In genomic region chr7:148700693-148701092, GRCh38 we compare ENCODE assay signal across 1 cellular context.
TF ChIP-seq lines count a peak whose summit lies in the region.

No MANE protein-coding gene starts in this region.

TF ChIP-seq in K562, 482 proteins besides CTCF, POLR2A, EP300 and RAD21 (continues in another document):
- TF ChIP-seq, protein P1, sequence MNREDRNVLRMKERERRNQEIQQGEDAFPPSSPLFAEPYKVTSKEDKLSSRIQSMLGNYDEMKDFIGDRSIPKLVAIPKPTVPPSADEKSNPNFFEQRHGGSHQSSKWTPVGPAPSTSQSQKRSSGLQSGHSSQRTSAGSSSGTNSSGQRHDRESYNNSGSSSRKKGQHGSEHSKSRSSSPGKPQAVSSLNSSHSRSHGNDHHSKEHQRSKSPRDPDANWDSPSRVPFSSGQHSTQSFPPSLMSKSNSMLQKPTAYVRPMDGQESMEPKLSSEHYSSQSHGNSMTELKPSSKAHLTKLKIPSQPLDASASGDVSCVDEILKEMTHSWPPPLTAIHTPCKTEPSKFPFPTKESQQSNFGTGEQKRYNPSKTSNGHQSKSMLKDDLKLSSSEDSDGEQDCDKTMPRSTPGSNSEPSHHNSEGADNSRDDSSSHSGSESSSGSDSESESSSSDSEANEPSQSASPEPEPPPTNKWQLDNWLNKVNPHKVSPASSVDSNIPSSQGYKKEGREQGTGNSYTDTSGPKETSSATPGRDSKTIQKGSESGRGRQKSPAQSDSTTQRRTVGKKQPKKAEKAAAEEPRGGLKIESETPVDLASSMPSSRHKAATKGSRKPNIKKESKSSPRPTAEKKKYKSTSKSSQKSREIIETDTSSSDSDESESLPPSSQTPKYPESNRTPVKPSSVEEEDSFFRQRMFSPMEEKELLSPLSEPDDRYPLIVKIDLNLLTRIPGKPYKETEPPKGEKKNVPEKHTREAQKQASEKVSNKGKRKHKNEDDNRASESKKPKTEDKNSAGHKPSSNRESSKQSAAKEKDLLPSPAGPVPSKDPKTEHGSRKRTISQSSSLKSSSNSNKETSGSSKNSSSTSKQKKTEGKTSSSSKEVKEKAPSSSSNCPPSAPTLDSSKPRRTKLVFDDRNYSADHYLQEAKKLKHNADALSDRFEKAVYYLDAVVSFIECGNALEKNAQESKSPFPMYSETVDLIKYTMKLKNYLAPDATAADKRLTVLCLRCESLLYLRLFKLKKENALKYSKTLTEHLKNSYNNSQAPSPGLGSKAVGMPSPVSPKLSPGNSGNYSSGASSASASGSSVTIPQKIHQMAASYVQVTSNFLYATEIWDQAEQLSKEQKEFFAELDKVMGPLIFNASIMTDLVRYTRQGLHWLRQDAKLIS (CRISPR knock-in tag; IDR thresholded peaks at IDR 0.05), result no peak
- TF ChIP-seq ZNF644 (tag; IDR thresholded peaks at IDR 0.05; ENCODE audit: low read depth) (no peak), SREBF1 (IDR thresholded peaks at IDR 0.05; ENCODE audit: borderline replicate concordance, low read depth, low read length) (no peak), CREB1 (IDR thresholded peaks at IDR 0.05) (no peak), CREB1 (CRISPR knock-in tag; IDR thresholded peaks at IDR 0.05) (no peak), TAF1 (IDR thresholded peaks at IDR 0.05; ENCODE audit: control insufficient read depth, extremely low read depth, insufficient read depth, low read length, severe bottlenecking) (peak; percentile 34), MYC (IDR thresholded peaks at IDR 0.05; ENCODE audit: low read depth, low read length) (peak; percentile 83), MYC (CRISPR knock-in tag; IDR thresholded peaks at IDR 0.05; ENCODE audit: borderline replicate concordance, low read depth) (no peak), ZNF449 (CRISPR knock-in tag; IDR thresholded peaks at IDR 0.05) (no peak), RNF2 (IDR thresholded peaks at IDR 0.05) (no peak), CHD1 (IDR thresholded peaks at IDR 0.05; ENCODE audit: low read length) (peak; percentile 26), ZNF274 (IDR thresholded peaks at IDR 0.05; ENCODE audit: borderline replicate concordance, low read depth, low read length) (no peak), SOX6 (IDR thresholded peaks at IDR 0.05) (no peak), TEAD4 (IDR thresholded peaks at IDR 0.05; ENCODE audit: low read length) (peak; percentile 47; the same call in 1 of the 2 replicates), TEAD4 (CRISPR knock-in tag; IDR thresholded peaks at IDR 0.05; ENCODE audit: borderline replicate concordance) (no peak), TEAD2 (tag; IDR thresholded peaks at IDR 0.05) (no peak), PREB (CRISPR knock-in tag; IDR thresholded peaks at IDR 0.05) (no peak), SIN3A (IDR thresholded peaks at IDR 0.05; ENCODE audit: borderline replicate concordance in 2 of 2, control insufficient read depth in 1 of 2, low read depth in 2 of 2, low read length in 2 of 2) (peak; percentile 66 to 70; a peak in 1 of 4 replicates), MAZ (CRISPR knock-in tag; conservative IDR thresholded peaks at IDR 0.05 in 1 of 2, IDR thresholded peaks at IDR 0.05 in 1 of 2) (no peak), ZNF324 (CRISPR knock-in tag; IDR thresholded peaks at IDR 0.05) (no peak), ZNF280A (IDR thresholded peaks at IDR 0.05; ENCODE audit: low read depth, partially characterized antibody) (no peak), KDM2B (CRISPR knock-in tag; IDR thresholded peaks at IDR 0.05) (no peak), SRSF1 (IDR thresholded peaks at IDR 0.05; ENCODE audit: low read depth, low read length) (no peak), PHB2 (IDR thresholded peaks at IDR 0.05; ENCODE audit: low read depth) (no peak), ARHGAP35 (IDR thresholded peaks at IDR 0.05; ENCODE audit: partially characterized antibody) (no peak), MTA3 (IDR thresholded peaks at IDR 0.05; ENCODE audit: borderline replicate concordance) (no peak), ZNF354B (CRISPR knock-in tag; IDR thresholded peaks at IDR 0.05) (no peak), PCBP1 (IDR thresholded peaks at IDR 0.05; ENCODE audit: low read depth, low read length, poor library complexity, severe bottlenecking) (no peak), CBFA2T3 (IDR thresholded peaks at IDR 0.05) (peak; percentile 52; the same call in 1 of the 2 replicates), PHF8 (IDR thresholded peaks at IDR 0.05; ENCODE audit: borderline replicate concordance, low read length) (no peak), CCNT2 (IDR thresholded peaks at IDR 0.05; ENCODE audit: borderline replicate concordance, extremely low read depth, insufficient read length, low read depth, low read length) (no peak), ZNF253 (CRISPR knock-in tag; conservative IDR thresholded peaks at IDR 0.05) (no peak), CHAMP1 (IDR thresholded peaks at IDR 0.05) (no peak), ZNF518B (CRISPR knock-in tag; IDR thresholded peaks at IDR 0.05) (no peak), HDAC8 (tag; IDR thresholded peaks at IDR 0.05) (no peak), HMGN3 (IDR thresholded peaks at IDR 0.05; ENCODE audit: borderline replicate concordance, extremely low read depth, insufficient read length, low read depth, low read length) (no peak), NR1H2 (CRISPR knock-in tag; IDR thresholded peaks at IDR 0.05) (no peak), ZC3H8 (IDR thresholded peaks at IDR 0.05) (no peak), ZFPM2 (CRISPR knock-in tag; IDR thresholded peaks at IDR 0.05) (no peak), SAP30 (IDR thresholded peaks at IDR 0.05; ENCODE audit: borderline replicate concordance, insufficient read depth, low read depth, low read length, poor library complexity, severe bottlenecking) (peak; percentile 50), TBL1XR1 (IDR thresholded peaks at IDR 0.05; ENCODE audit: low read length in 2 of 2) (no peak; a peak in 1 of 4 replicates), ZNF174 (CRISPR knock-in tag; IDR thresholded peaks at IDR 0.05) (no peak), CEBPB (tag; IDR thresholded peaks at IDR 0.05) (no peak)
- TF ChIP-seq, protein P2, sequence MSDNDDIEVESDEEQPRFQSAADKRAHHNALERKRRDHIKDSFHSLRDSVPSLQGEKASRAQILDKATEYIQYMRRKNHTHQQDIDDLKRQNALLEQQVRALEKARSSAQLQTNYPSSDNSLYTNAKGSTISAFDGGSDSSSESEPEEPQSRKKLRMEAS (CRISPR knock-in tag; IDR thresholded peaks at IDR 0.05), result peak; percentile 59; the same call in 1 of the 2 replicates
- TF ChIP-seq, protein P3, sequence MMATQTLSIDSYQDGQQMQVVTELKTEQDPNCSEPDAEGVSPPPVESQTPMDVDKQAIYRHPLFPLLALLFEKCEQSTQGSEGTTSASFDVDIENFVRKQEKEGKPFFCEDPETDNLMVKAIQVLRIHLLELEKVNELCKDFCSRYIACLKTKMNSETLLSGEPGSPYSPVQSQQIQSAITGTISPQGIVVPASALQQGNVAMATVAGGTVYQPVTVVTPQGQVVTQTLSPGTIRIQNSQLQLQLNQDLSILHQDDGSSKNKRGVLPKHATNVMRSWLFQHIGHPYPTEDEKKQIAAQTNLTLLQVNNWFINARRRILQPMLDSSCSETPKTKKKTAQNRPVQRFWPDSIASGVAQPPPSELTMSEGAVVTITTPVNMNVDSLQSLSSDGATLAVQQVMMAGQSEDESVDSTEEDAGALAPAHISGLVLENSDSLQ (IDR thresholded peaks at IDR 0.05), result peak; percentile 48; the same call in 1 of the 2 replicates
- TF ChIP-seq, protein P4, sequence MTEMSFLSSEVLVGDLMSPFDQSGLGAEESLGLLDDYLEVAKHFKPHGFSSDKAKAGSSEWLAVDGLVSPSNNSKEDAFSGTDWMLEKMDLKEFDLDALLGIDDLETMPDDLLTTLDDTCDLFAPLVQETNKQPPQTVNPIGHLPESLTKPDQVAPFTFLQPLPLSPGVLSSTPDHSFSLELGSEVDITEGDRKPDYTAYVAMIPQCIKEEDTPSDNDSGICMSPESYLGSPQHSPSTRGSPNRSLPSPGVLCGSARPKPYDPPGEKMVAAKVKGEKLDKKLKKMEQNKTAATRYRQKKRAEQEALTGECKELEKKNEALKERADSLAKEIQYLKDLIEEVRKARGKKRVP (CRISPR knock-in tag; IDR thresholded peaks at IDR 0.05), result no peak
- TF ChIP-seq, protein P5, sequence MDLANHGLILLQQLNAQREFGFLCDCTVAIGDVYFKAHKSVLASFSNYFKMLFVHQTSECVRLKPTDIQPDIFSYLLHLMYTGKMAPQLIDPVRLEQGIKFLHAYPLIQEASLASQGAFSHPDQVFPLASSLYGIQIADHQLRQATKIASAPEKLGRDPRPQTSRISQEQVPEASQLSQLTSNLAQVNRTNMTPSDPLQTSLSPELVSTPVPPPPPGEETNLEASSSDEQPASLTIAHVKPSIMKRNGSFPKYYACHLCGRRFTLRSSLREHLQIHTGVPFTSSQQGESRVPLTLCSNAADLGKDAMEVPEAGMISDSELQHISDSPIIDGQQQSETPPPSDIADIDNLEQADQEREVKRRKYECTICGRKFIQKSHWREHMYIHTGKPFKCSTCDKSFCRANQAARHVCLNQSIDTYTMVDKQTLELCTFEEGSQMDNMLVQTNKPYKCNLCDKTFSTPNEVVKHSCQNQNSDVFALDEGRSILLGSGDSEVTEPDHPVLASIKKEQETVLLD (IDR thresholded peaks at IDR 0.05), result peak; percentile 56; the same call in 1 of the 2 replicates
